1 cellular context compared by ENCODE assay signal in the genomic region with DNA sequence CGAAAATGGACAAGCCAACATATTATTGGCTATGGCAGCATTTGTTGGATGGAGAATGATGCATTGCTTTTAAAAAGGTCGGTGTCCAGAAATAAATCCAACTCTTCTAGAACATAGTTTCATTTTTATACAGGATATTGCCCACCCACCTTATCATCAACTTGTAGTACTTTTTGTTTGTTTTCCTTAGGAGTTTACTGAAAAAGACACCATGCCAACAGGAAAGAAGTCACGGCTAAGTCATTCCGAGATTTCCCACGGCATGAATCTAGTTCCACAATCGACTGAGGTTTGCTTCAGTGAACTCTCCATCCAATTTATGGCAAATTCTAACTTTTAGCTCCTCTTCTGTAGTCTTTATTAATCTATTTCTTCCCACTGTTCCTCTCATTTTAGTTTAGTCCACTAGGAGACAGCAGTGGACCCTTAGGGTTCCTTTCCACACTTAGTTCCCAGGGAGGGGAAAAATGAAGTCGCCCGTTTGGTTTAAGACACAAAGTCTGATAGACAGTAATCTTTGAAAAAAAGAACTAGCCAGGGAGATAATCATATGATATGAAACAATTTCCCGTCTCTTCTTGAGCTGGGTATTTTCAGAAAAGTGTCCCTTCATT.
TF ChIP-seq lines count a peak whose summit lies in the region.

No MANE protein-coding gene starts in this region.

TF ChIP-seq in H1, 55 proteins besides CTCF, POLR2A, EP300 and RAD21 (continued from another document):
- TF ChIP-seq GABPA (IDR thresholded peaks at IDR 0.05; ENCODE audit: borderline replicate concordance, insufficient read depth, low read length), result no peak
